ENCODE assay signal across 8 cellular contexts in genomic region chr16:66933776-66934137, GRCh38. TPM values are rescaled to one million over a fixed set of nuclear protein-coding genes. Genes with fewer than 3 reads are reported as not detected.
DNase-seq lines count a peak whose midpoint lies in the region; ATAC-seq, FAIRE-seq and TF ChIP-seq lines count a peak whose summit lies in the region.

No MANE protein-coding gene starts in this region.

- H3K9me3 ChIP-seq in cardiac muscle cell (ENCODE audit: low read depth), result no peaks in the 10 kb centered on the region
- no peaks in the 10 kb centered on the region for H3K9me3 ChIP-seq in thoracic aorta

- no peak for FAIRE-seq in RCC 7860 (lab: Jason Lieb, UNC)

- H3K36me3 Mint-ChIP-seq in naive B cell, result peaks cover 6 to 11% of the 10 kb centered on the region in 2 donors

- peak overlapping the region; percentile 94 to 100 (median 98) for H3K4me3 Mint-ChIP-seq in naive B cell

- TF ChIP-seq CTCF in cardiac muscle cell (IDR thresholded peaks at IDR 0.05; ENCODE audit: low read depth, low read length), result no peak
- no peak for TF ChIP-seq CTCF in cardiac fibroblast (IDR thresholded peaks at IDR 0.05; ENCODE audit: low read depth, low read length)
- no peak for TF ChIP-seq CTCF in thoracic aorta (IDR thresholded peaks at IDR 0.05)

- no peak for ATAC-seq in naive B cell (ENCODE audit: low read depth in 2 of 2)
- no peak for ATAC-seq in thoracic aorta (ENCODE audit: insufficient number of reproducible peaks, low FRiP score, low read depth)
- ATAC-seq in GM21360 (IDR thresholded peaks at IDR 0.05; ENCODE audit: unreplicated experiment), result no peak

- H3K9me3 Mint-ChIP-seq in naive B cell, result no peaks in the 10 kb centered on the region

- intact Hi-C loops in cardiac septum (cut with DNase I), result no loop called here

- peak overlapping the region; percentile 62 for H3K4me3 ChIP-seq in cardiac muscle cell
- H3K4me3 ChIP-seq in cardiac fibroblast (replicated peaks in 1 of 2; ENCODE audit: low read depth in 2 of 2, low read length in 2 of 2), result peak overlapping the region; percentile 98 to 99
- peak overlapping the region; percentile 98 for H3K4me3 ChIP-seq in thoracic aorta

- in situ Hi-C loops in KBM-7 (cut with MboI; ENCODE audit: low pct_unique_long_range_greater_than_20kb, low sequenced_read_pairs), result no loop called here

- peaks cover 44 to 66% (median 59%) of the 10 kb centered on the region in 3 donors for H3K4me1 Mint-ChIP-seq in naive B cell

- no peaks in the 10 kb centered on the region for H3K27me3 Mint-ChIP-seq in naive B cell

- no peak for DNase-seq in cardiac muscle cell (ENCODE audit: low read depth in 1 of 2, low spot score in 1 of 2)
- DNase-seq in cardiac septum (ENCODE audit: low spot score), result no peak
- peak; percentile 16 for DNase-seq in RCC 7860 (ENCODE audit: low spot score)
- DNase-seq in cardiac fibroblast (ENCODE audit: low read depth in 2 of 2), result peak in 1 of 2 donors; percentile 35
- DNase-seq in naive B cell, result no peak
- no peak for DNase-seq in thoracic aorta (ENCODE audit: low spot score)
- DNase-seq in KBM-7, result no peak

- peak overlapping the region; percentile 98 to 99 (median 99) for H3K27ac Mint-ChIP-seq in naive B cell

- H3K27ac ChIP-seq in cardiac muscle cell, result no peak overlapping the region
- peak overlapping the region; percentile 81 to 91 for H3K27ac ChIP-seq in thoracic aorta

- H3K27me3 ChIP-seq in cardiac muscle cell (no peaks in the 10 kb centered on the region), thoracic aorta (replicated peaks; ENCODE audit: insufficient read depth) (no peaks in the 10 kb centered on the region)

- H3K36me3 ChIP-seq in cardiac muscle cell (peaks cover under 1% of the 10 kb centered on the region), thoracic aorta (peaks cover 5% of the 10 kb centered on the region)

- H3K4me1 ChIP-seq in cardiac muscle cell (ENCODE audit: low read depth) (peaks cover 27% of the 10 kb centered on the region), thoracic aorta (ENCODE audit: control insufficient read depth in 1 of 2, low read depth in 2 of 2) (peaks cover 15 to 41% of the 10 kb centered on the region in 2 donors)

RNA-seq across cellular contexts. Expression of gene CIAO2B, which starts 0.4 kb away (rescaled TPM):
- 151 and 184 TPM in 2 replicates for total RNA-seq in cardiac muscle cell
- 194 and 242 TPM in 2 replicates for polyA plus RNA-seq in cardiac muscle cell
- total RNA-seq in cardiac septum, result 118 TPM
- polyA plus RNA-seq in naive B cell (ENCODE audit: low read depth in 6 of 6), result 100 to 1,000 TPM in 3 of 6 donors, 10 to 100 TPM in 3; 69.0 to 114 (median 100) TPM
- total RNA-seq in thoracic aorta, result 100 to 1,000 TPM in 1 of 2 donors, 10 to 100 TPM in 1; 23.2 to 102 TPM

RNA-seq across cellular contexts. Expression of gene CES2, which starts 1.6 kb away (rescaled TPM):
- 67.9 and 84.2 TPM in 2 replicates for total RNA-seq in cardiac muscle cell
- polyA plus RNA-seq in cardiac muscle cell, result 69.1 and 94.3 TPM in 2 replicates
- 64.0 TPM for total RNA-seq in cardiac septum
- polyA plus RNA-seq in naive B cell (ENCODE audit: low read depth in 6 of 6), result 10 to 100 TPM; 16.3 to 25.7 (median 21.0) TPM
- total RNA-seq in thoracic aorta, result 10 to 100 TPM; 29.8 to 92.7 TPM

RNA-seq across cellular contexts. Expression of gene RRAD, which starts 8.4 kb away (rescaled TPM):
- total RNA-seq in cardiac muscle cell, result 51.6 and 246 TPM in 2 replicates
- 73.8 and 318 TPM in 2 replicates for polyA plus RNA-seq in cardiac muscle cell
- total RNA-seq in cardiac septum, result 245 TPM
- under 1 TPM in 1 of 6 donors, not detected in 5; 0.43 TPM for polyA plus RNA-seq in naive B cell (ENCODE audit: low read depth in 6 of 6)
- total RNA-seq in thoracic aorta, result 10 to 100 TPM; 43.2 to 88.3 TPM

RNA-seq across cellular contexts. Expression of gene CDH16, which starts 15.1 kb away (rescaled TPM):
- total RNA-seq in cardiac muscle cell (0.07 and 4.4 TPM in 2 replicates), cardiac septum (0.35 TPM), thoracic aorta (not detected)
- polyA plus RNA-seq in cardiac muscle cell (not detected in 2 replicates), naive B cell (ENCODE audit: low read depth in 6 of 6) (not detected)

RNA-seq across cellular contexts. Expression of gene CES3, which starts 27.3 kb away (rescaled TPM):
- total RNA-seq in cardiac muscle cell (6.2 and 12.8 TPM in 2 replicates), cardiac septum (0.62 TPM), thoracic aorta (1 to 10 TPM in 1 of 2 donors, under 1 TPM in 1; 0.63 to 1.1 TPM)
- polyA plus RNA-seq in cardiac muscle cell (4.7 and 6.4 TPM in 2 replicates), naive B cell (ENCODE audit: low read depth in 6 of 6) (under 1 TPM in 1 of 6 donors, not detected in 5; 0.66 TPM)
